Comparison of ENCODE assay signal across 8 cellular contexts in the genomic region with DNA sequence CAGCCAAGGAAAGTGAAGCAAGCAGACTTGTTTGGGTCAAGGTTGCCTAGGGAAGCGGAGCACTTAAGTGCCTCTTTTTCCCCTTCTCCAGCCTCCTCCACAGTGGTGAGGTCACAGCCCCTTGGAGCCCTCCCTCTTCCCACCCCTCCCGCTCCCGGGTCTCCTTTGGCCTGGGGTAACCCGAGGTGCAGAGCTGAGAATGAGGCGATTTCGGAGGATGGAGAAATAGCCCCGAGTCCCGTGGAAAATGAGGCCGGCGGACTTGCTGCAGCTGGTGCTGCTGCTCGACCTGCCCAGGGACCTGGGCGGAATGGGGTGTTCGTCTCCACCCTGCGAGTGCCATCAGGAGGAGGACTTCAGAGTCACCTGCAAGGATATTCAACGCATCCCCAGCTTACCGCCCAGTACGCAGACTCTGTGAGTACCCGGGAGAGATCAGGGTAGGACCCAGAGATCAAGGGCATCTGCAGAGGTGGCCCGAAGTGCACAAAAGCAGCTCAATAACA. TPM values are rescaled to one million over a fixed set of nuclear protein-coding genes. Genes with fewer than 3 reads are reported as not detected.
A peak's percentile ranks its signal among the peaks of the same experiment; 100 is the strongest.
DNase-seq lines count a peak whose midpoint lies in the region; FAIRE-seq lines count a peak whose summit lies in the region.

TSS of gene TSHR (plus strand) at position 188 of the 506 bp plus-strand sequence. CDS start at position 248, 60 bp downstream.

- intact Hi-C loops in activated T-helper 2 cell treated with anti-CD3 and anti-CD28 coated beads, Interferon-gamma antibody, Interleukin-2, Interleukin-4, amounts not matched to agents 10 μg/mL and 5 μg/mL and 100 μg/mL, durations not matched to agents 14 hours and 24 hours and 36 hours (cut with micrococcal nuclease) = loop anchor here (1.0 to 10.0 kb wide), 3 partner anchors 109 to 499 kb away; no protein-coding TSS in a partner anchor

- H3K36me3 ChIP-seq in iPS DF 6.9 (ENCODE audit: control insufficient read depth, insufficient read depth, low read length) = no peaks in the 10 kb centered on the region
- H3K36me3 ChIP-seq in skeletal muscle satellite cell (ENCODE audit: insufficient read depth, low read length) = no peaks in the 10 kb centered on the region

- peak within 1 kb of the TSS; percentile 99 for H3K4me2 ChIP-seq in skeletal muscle satellite cell (ENCODE audit: low read length)

- peak within 1 kb of the TSS; percentile 43 for H3K9ac ChIP-seq in skeletal muscle satellite cell (ENCODE audit: low read depth, low read length)

- H3K9me3 ChIP-seq in iPS DF 6.9 (ENCODE audit: control insufficient read depth, insufficient read depth, low read length) = no peaks in the 10 kb centered on the region
- H3K9me3 ChIP-seq in skeletal muscle satellite cell (replicated peaks; ENCODE audit: low read length) = no peaks in the 10 kb centered on the region

- no peak within 1 kb of the TSS for H3K27ac ChIP-seq in iPS DF 6.9 (ENCODE audit: low read length)

- H3K4me1 ChIP-seq in iPS DF 6.9 (ENCODE audit: control insufficient read depth, insufficient read depth, low read length) (no peaks in the 10 kb centered on the region; the same call in 1 of the 2 replicates), skeletal muscle satellite cell (ENCODE audit: control insufficient read depth, insufficient read depth, low read length) (peaks cover 10% of the 10 kb centered on the region)

- H3K27me3 ChIP-seq in iPS DF 6.9 (ENCODE audit: control insufficient read depth, insufficient read depth, low read length) = peaks cover 5% of the 10 kb centered on the region; the same call in 1 of the 2 replicates
- peaks cover 35% of the 10 kb centered on the region for H3K27me3 ChIP-seq in skeletal muscle satellite cell (ENCODE audit: control insufficient read depth, insufficient read depth, low read length)

- no CpG with 5 or more reads among the region's 19 CpGs for WGBS in iPS DF 6.9 (ENCODE audit: insufficient coverage, insufficient read length)

- peaks cover 54% of the 10 kb centered on the region for H3K4me1 Mint-ChIP-seq in activated T-helper 2 cell treated with anti-CD3 and anti-CD28 coated beads, Interferon-gamma antibody, Interleukin-2, Interleukin-4, amounts not matched to agents 10 μg/mL and 5 μg/mL and 100 μg/mL, durations not matched to agents 14 hours and 24 hours and 36 hours (ENCODE audit: low read depth)

- FAIRE-seq in GM19239 (lab: Jason Lieb, UNC) = no peak

- H3K4me3 Mint-ChIP-seq in activated T-helper 2 cell treated with anti-CD3 and anti-CD28 coated beads, Interferon-gamma antibody, Interleukin-2, Interleukin-4, amounts not matched to agents 10 μg/mL and 5 μg/mL and 100 μg/mL, durations not matched to agents 14 hours and 24 hours and 36 hours (ENCODE audit: low read depth) = peak within 1 kb of the TSS; percentile 84

- H3K9me3 Mint-ChIP-seq in activated T-helper 2 cell treated with anti-CD3 and anti-CD28 coated beads, Interferon-gamma antibody, Interleukin-2, Interleukin-4, amounts not matched to agents 10 μg/mL and 5 μg/mL and 100 μg/mL, durations not matched to agents 14 hours and 24 hours and 36 hours = no peaks in the 10 kb centered on the region

- peaks cover 39% of the 10 kb centered on the region for H3K27me3 Mint-ChIP-seq in activated T-helper 2 cell treated with anti-CD3 and anti-CD28 coated beads, Interferon-gamma antibody, Interleukin-2, Interleukin-4, amounts not matched to agents 10 μg/mL and 5 μg/mL and 100 μg/mL, durations not matched to agents 14 hours and 24 hours and 36 hours (ENCODE audit: low read depth)

- DNase-seq in NCI-H748 (lab: John Stamatoyannopoulos, UW; ENCODE audit: unreplicated experiment) (peak; percentile 33), NCI-H748 treated with DMSO at 0.1 percent for 48 hours (lab: John Stamatoyannopoulos, UW) (no peak), iPS DF 6.9 (ENCODE audit: low read depth, low spot score) (no peak), SIG-M5 (lab: John Stamatoyannopoulos, UW) (no peak), GM19239 (ENCODE audit: insufficient read length, low spot score) (no peak), middle frontal gyrus (ENCODE audit: extremely low spot score, low spot score) (no peak)
- DNase-seq in activated T-helper 2 cell treated with anti-CD3 and anti-CD28 coated beads, Interferon-gamma antibody, Interleukin-2, Interleukin-4, amounts not matched to agents 10 μg/mL and 5 μg/mL and 100 μg/mL, durations not matched to agents 14 hours and 24 hours and 36 hours (ENCODE audit: low spot score) = no peak

- no peaks in the 10 kb centered on the region for H3K36me3 Mint-ChIP-seq in activated T-helper 2 cell treated with anti-CD3 and anti-CD28 coated beads, Interferon-gamma antibody, Interleukin-2, Interleukin-4, amounts not matched to agents 10 μg/mL and 5 μg/mL and 100 μg/mL, durations not matched to agents 14 hours and 24 hours and 36 hours (ENCODE audit: low read depth)

- peak within 1 kb of the TSS; percentile 1 for H3K27ac Mint-ChIP-seq in activated T-helper 2 cell treated with anti-CD3 and anti-CD28 coated beads, Interferon-gamma antibody, Interleukin-2, Interleukin-4, amounts not matched to agents 10 μg/mL and 5 μg/mL and 100 μg/mL, durations not matched to agents 14 hours and 24 hours and 36 hours

- H3K4me3 ChIP-seq in iPS DF 6.9 (ENCODE audit: low read length) (peak within 1 kb of the TSS; percentile 58; the same call in 1 of the 2 replicates), skeletal muscle satellite cell (ENCODE audit: low read length) (peak within 1 kb of the TSS; percentile 77)

RNA-seq across cellular contexts. Expression of gene TSHR, which starts in this region (rescaled TPM):
- total RNA-seq in activated T-helper 2 cell treated with anti-CD3 and anti-CD28 coated beads, Interferon-gamma antibody, Interleukin-2, Interleukin-4, amounts not matched to agents 10 μg/mL and 5 μg/mL and 100 μg/mL, durations not matched to agents 14 hours and 24 hours and 36 hours = not detected in 2 replicates
- total RNA-seq in skeletal muscle satellite cell (2012; rRNA removed) = not detected in 2 replicates
